ENCODE assay signal across 9 cellular contexts in genomic region chr9:127122176-127123151, GRCh38. TPM values are rescaled to one million over a fixed set of nuclear protein-coding genes. Genes with fewer than 3 reads are reported as not detected.
DNase-seq lines count a peak whose midpoint lies in the region; ATAC-seq and TF ChIP-seq lines count a peak whose summit lies in the region.
"Had no signal": no experiment of that assay in that cellular context is flagged by ENCODE, and none has a peak within 500 bp of the region (broad histone marks: within the 10 kb centered on the region; RNA-seq: fewer than 3 reads in every experiment).

A gene with protein sequence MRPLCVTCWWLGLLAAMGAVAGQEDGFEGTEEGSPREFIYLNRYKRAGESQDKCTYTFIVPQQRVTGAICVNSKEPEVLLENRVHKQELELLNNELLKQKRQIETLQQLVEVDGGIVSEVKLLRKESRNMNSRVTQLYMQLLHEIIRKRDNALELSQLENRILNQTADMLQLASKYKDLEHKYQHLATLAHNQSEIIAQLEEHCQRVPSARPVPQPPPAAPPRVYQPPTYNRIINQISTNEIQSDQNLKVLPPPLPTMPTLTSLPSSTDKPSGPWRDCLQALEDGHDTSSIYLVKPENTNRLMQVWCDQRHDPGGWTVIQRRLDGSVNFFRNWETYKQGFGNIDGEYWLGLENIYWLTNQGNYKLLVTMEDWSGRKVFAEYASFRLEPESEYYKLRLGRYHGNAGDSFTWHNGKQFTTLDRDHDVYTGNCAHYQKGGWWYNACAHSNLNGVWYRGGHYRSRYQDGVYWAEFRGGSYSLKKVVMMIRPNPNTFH (minus strand): TSS chr9:127122635. CDS start chr9:127108731, 13,904 bp downstream.

- H3F3A ChIP-seq in neural cell (ENCODE audit: insufficient read depth, low read length, poor library complexity, severe bottlenecking): no peaks in the 10 kb centered on the region

- TF ChIP-seq CTCF in neural cell (IDR thresholded peaks at IDR 0.05; ENCODE audit: poor library complexity, severe bottlenecking): no peak

- H2AFZ ChIP-seq in neural cell (ENCODE audit: low read depth, low read length): no peak within 1 kb of the TSS

- peaks cover 43% of the 10 kb centered on the region for H3K4me1 ChIP-seq in adipocyte (ENCODE audit: control insufficient read depth, insufficient read depth, low read length)

- H3K9ac ChIP-seq in adipocyte (ENCODE audit: low read length) (peak within 1 kb of the TSS; percentile 98), neural cell (ENCODE audit: low read length) (peak within 1 kb of the TSS; percentile 31)

- ATAC-seq in Right ventricle myocardium inferior: peak; percentile 96

- no peaks in the 10 kb centered on the region for H3K9me3 ChIP-seq in adipocyte (ENCODE audit: control insufficient read depth, low read length)
- H3K9me3 ChIP-seq in neural cell (ENCODE audit: low read length): no peaks in the 10 kb centered on the region

- H3K27me3 ChIP-seq in adipocyte (replicated peaks; ENCODE audit: control insufficient read depth, insufficient read depth, low read length) (no peaks in the 10 kb centered on the region), neural cell (ENCODE audit: insufficient read depth, low read depth, low read length) (peaks cover 4% of the 10 kb centered on the region)

- no peaks in the 10 kb centered on the region for H3K79me2 ChIP-seq in neural cell (replicated peaks; ENCODE audit: insufficient read depth, low read length)

- intact Hi-C loops in Right ventricle myocardium inferior (cut with DNase I): loop anchor here (5.0 kb wide), 3 partner anchors 65 to 155 kb away; no protein-coding TSS in a partner anchor

- H4K20me1 ChIP-seq in neural cell (ENCODE audit: insufficient read depth): no peaks in the 10 kb centered on the region

- H3K9me2 ChIP-seq in neural cell (ENCODE audit: insufficient read depth, low read length): no peaks in the 10 kb centered on the region

- TF ChIP-seq RAD21 in neural cell (conservative IDR thresholded peaks at IDR 0.05): no peak

- peak within 1 kb of the TSS; percentile 96 for H3K4me3 ChIP-seq in adipocyte (ENCODE audit: low read length)
- H3K4me3 ChIP-seq in neural cell (ENCODE audit: low read length): peak within 1 kb of the TSS; percentile 48

- H3K4me2 ChIP-seq in neural cell (ENCODE audit: low read length): no peak within 1 kb of the TSS

- H3K36me3 ChIP-seq in adipocyte (ENCODE audit: control insufficient read depth, insufficient read depth, low read length, severe bottlenecking) (peaks cover 18% of the 10 kb centered on the region), neural cell (ENCODE audit: insufficient read depth, low read length) (no peaks in the 10 kb centered on the region)

- peak; percentile 47 for DNase-seq in activated CD4-positive, alpha-beta T cell treated with anti-CD3 and anti-CD28 coated beads for 48 hours
- no peak for DNase-seq in activated CD4-positive, alpha-beta T cell treated with anti-CD3 and anti-CD28 coated beads, Interleukin-2, amount 50 U/mL, for 1 hour
- DNase-seq in NCI-H1092 (lab: John Stamatoyannopoulos, UW) (peak; percentile 66), adipocyte (ENCODE audit: low read depth) (peak; percentile 98), Right ventricle myocardium inferior (ENCODE audit: missing footprints) (peak; percentile 94), HuH-7 (ENCODE audit: low spot score) (no peak)
- DNase-seq in stimulated activated naive CD4-positive, alpha-beta T cell treated with Interleukin-2 at 50 U/mL for 16 hours (lab: John Stamatoyannopoulos, UW): no peak
- DNase-seq: DND-41 had no signal

- H3K27ac ChIP-seq in neural cell (ENCODE audit: low read length): no peak within 1 kb of the TSS

- no peak for TF ChIP-seq EP300 in neural cell (conservative IDR thresholded peaks at IDR 0.05; ENCODE audit: poor library complexity, severe bottlenecking)

TF ChIP-seq in neural cell, 6 proteins besides CTCF, POLR2A, EP300 and RAD21:
- TF ChIP-seq TAF1 (IDR thresholded peaks at IDR 0.05; ENCODE audit: low read depth) (no peak), SMC3 (conservative IDR thresholded peaks at IDR 0.05; ENCODE audit: poor library complexity) (no peak), MXI1 (conservative IDR thresholded peaks at IDR 0.05; ENCODE audit: poor library complexity, severe bottlenecking) (no peak), EZH2 (IDR thresholded peaks at IDR 0.05; ENCODE audit: borderline replicate concordance, insufficient read depth, low read length, poor library complexity, severe bottlenecking) (no peak), REST (IDR thresholded peaks at IDR 0.05; ENCODE audit: borderline replicate concordance) (no peak), POLR2AphosphoS5 (IDR thresholded peaks at IDR 0.05) (no peak)

RNA-seq across cellular contexts. Expression of the gene that starts here (rescaled TPM):
- total RNA-seq in Right ventricle myocardium inferior: 37.1 TPM
- polyA plus RNA-seq in neural cell: 0.10 TPM in 1 of 2 replicates, not detected in the other
- not detected in 2 replicates for polyA minus RNA-seq in neural cell

Comparison
In these comparisons a context has a peak if more than half of its experiments do, and no peak if none do; other contexts are left out.
1. DNase-seq: peak in activated CD4-positive, alpha-beta T cell treated with anti-CD3 and anti-CD28 coated beads for 48 hours (single experiment), NCI-H1092 (single experiment), adipocyte (single experiment) and Right ventricle myocardium inferior (single experiment); none in activated CD4-positive, alpha-beta T cell treated with anti-CD3 and anti-CD28 coated beads, Interleukin-2, amount 50 U/mL, for 1 hour (single experiment), HuH-7 (single experiment) and stimulated activated naive CD4-positive, alpha-beta T cell treated with Interleukin-2 at 50 U/mL for 16 hours (single experiment).